28 cellular contexts compared by ENCODE assay signal in the genomic region with DNA sequence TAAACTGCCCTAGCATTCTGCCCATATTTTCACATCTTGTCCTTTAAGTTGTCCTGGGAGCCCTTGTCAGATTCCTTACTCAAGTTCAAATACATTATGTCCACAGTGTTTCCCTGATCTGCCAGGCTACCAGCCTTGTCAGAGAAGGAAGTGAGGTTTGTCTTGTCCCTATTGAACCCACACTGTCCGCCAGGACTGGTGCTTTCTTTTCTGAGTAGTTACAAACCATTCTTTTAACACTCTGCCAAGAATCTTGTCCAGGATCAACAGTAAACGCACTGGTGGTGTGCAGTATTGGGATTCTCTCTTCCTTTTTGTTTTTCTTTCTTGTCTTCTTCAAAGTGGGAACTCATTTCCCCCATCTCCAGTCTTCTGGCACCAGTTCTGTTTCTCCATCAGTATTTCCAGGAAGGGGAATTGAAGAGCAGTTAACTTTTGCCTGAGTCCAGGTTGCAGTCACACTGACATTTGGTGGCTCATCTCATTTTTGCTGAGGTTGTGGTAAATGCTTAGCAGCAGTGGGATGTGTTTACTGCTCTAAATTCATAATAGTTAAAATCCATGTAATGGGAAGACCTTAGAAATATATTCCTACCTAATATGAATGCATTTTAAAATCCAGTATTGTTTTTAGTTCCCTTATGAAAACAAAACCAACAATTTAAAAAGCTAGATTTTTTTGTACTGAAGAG.
DNase-seq lines count a peak whose midpoint lies in the region; ATAC-seq, FAIRE-seq and TF ChIP-seq lines count a peak whose summit lies in the region.
"Had no signal": no experiment of that assay in that cellular context is flagged by ENCODE, and none has a peak within 500 bp of the region (broad histone marks: within the 10 kb centered on the region; RNA-seq: fewer than 3 reads in every experiment).

No MANE protein-coding gene starts in this region.

- H3K79me1 ChIP-seq in trophoblast cell (ENCODE audit: low read length): peaks cover 23% of the 10 kb centered on the region

- no peak overlapping the region for H2AK5ac ChIP-seq in trophoblast cell (ENCODE audit: low read length)

- no peak for TF ChIP-seq POLR2A in H54 (IDR thresholded peaks at IDR 0.05; ENCODE audit: low read depth, low read length)

- no peak overlapping the region for H3K4me3 ChIP-seq in trophoblast cell (ENCODE audit: low read depth, low read length)
- H3K4me3 ChIP-seq: ovary, transverse colon had no signal

- H3K36me3 Mint-ChIP-seq in activated T-cell treated with anti-CD3 and anti-CD28 coated beads, Interleukin-2, amount 50 U/mL, for 4 hours (ENCODE audit: insufficient read depth): no peaks in the 10 kb centered on the region
- H3K36me3 Mint-ChIP-seq: activated naive CD4-positive, alpha-beta T cell treated with anti-CD3 and anti-CD28 coated beads, Interleukin-2, amount 50 U/mL, for 72 hours; naive B cell had no signal

- H3K4ac ChIP-seq in trophoblast cell (ENCODE audit: low read depth, low read length): no peak overlapping the region

- FAIRE-seq in H54 (lab: Jason Lieb, UNC) (peak; percentile 64), endometrium (lab: Jason Lieb, UNC) (peak; percentile 79)
- FAIRE-seq: HTR-8/SVneo had no signal

- no peak overlapping the region for H2BK120ac ChIP-seq in trophoblast cell (ENCODE audit: insufficient read depth, low read length, poor library complexity)

- H3K9ac ChIP-seq in trophoblast cell (ENCODE audit: low read length): no peak overlapping the region

- H3K9me3 Mint-ChIP-seq in activated T-cell treated with anti-CD3 and anti-CD28 coated beads, Interleukin-2, amount 50 U/mL, for 4 hours: no peaks in the 10 kb centered on the region
- H3K9me3 Mint-ChIP-seq: activated naive CD4-positive, alpha-beta T cell treated with anti-CD3 and anti-CD28 coated beads, Interleukin-2, amount 50 U/mL, for 72 hours; CD4-positive, alpha-beta T cell had no signal

- peak overlapping the region; percentile 51 for H3K14ac ChIP-seq in trophoblast cell (ENCODE audit: low read length)

- no peak overlapping the region for H2AFZ ChIP-seq in trophoblast cell (ENCODE audit: insufficient read depth, low read length, poor library complexity)

- peaks cover 4% of the 10 kb centered on the region for H3K79me2 ChIP-seq in trophoblast cell (ENCODE audit: control insufficient read depth, insufficient read depth, low read length, poor library complexity)

- H3K4me3 Mint-ChIP-seq in activated T-cell treated with anti-CD3 and anti-CD28 coated beads, Interleukin-2, amount 50 U/mL, for 4 hours: no peak overlapping the region
- H3K4me3 Mint-ChIP-seq: CD4-positive, alpha-beta T cell; naive B cell had no signal

- no CpG with 5 or more reads among the region's 2 CpGs for WGBS in trophoblast cell (ENCODE audit: extremely low coverage, insufficient coverage, insufficient read length)

- no peak for DNase-seq in H54 (ENCODE audit: insufficient read length, low spot score)
- peak; percentile 29 to 32 for DNase-seq in NCI-H446 (lab: John Stamatoyannopoulos, UW)
- DNase-seq in trophoblast cell: no peak
- DNase-seq in stimulated activated CD4-positive, alpha-beta T cell treated with anti-CD3 and anti-CD28 coated beads, Interleukin-1b, Interleukin-23, amount 100 ng/mL, for 48 hours: no peak
- DNase-seq in activated T-cell treated with anti-CD3 and anti-CD28 coated beads, Interleukin-2, amount 50 U/mL, for 4 hours: no peak
- DNase-seq: activated CD4-positive, alpha-beta T cell treated with anti-CD3 and anti-CD28 coated beads, Interleukin-2, amount 50 U/mL, for 1 hour; aorta; CD4-positive, alpha-beta T cell; cerebellar nuclear complex; DMS153; effector CD4-positive, alpha-beta T cell; foreskin melanocyte; GDM1; Karpas-422; mesendoderm; naive B cell; NCI-H1105 treated with DMSO at 0.1 percent for 48 hours; NCI-H2029 treated with DMSO at 0.1 percent for 48 hours; NCI-H226; NCI-H774; ovary; T-helper 9 cell; transverse colon had no signal

- no peaks in the 10 kb centered on the region for H3K27me3 Mint-ChIP-seq in activated T-cell treated with anti-CD3 and anti-CD28 coated beads, Interleukin-2, amount 50 U/mL, for 4 hours (ENCODE audit: low read depth)
- H3K27me3 Mint-ChIP-seq: CD4-positive, alpha-beta T cell; naive B cell had no signal

- no peaks in the 10 kb centered on the region for H3K27me3 ChIP-seq in trophoblast cell (ENCODE audit: insufficient read depth, low read length)
- H3K27me3 ChIP-seq: ovary, transverse colon had no signal

- no peak overlapping the region for H3K18ac ChIP-seq in trophoblast cell (ENCODE audit: low read length)

- peak overlapping the region; percentile 84 for H4K91ac ChIP-seq in trophoblast cell (ENCODE audit: low read depth, low read length)

- H3K4me1 Mint-ChIP-seq in activated T-cell treated with anti-CD3 and anti-CD28 coated beads, Interleukin-2, amount 50 U/mL, for 4 hours (ENCODE audit: low read depth): no peaks in the 10 kb centered on the region

- H3K36me3 ChIP-seq in trophoblast cell (ENCODE audit: control insufficient read depth in 1 of 2, insufficient read depth in 2 of 2, low read length in 2 of 2): peaks cover 0 to 2% of the 10 kb centered on the region in 2 experiments
- H3K36me3 ChIP-seq: ovary, transverse colon had no signal

- H3K27ac ChIP-seq in trophoblast cell (ENCODE audit: low read depth, low read length): peak overlapping the region; percentile 19
- H3K27ac ChIP-seq: ovary, transverse colon had no signal

- no peak overlapping the region for H4K12ac ChIP-seq in trophoblast cell (ENCODE audit: low read depth, low read length)

- no peak overlapping the region for H3K23ac ChIP-seq in trophoblast cell (ENCODE audit: low read length)

- no peak for ATAC-seq in activated T-cell treated with anti-CD3 and anti-CD28 coated beads, Interleukin-2, amount 50 U/mL, for 4 hours
- no peak for ATAC-seq in GM21825 (IDR thresholded peaks at IDR 0.05; ENCODE audit: unreplicated experiment)
- ATAC-seq: activated naive CD4-positive, alpha-beta T cell treated with anti-CD3 and anti-CD28 coated beads, Interleukin-2, amount 50 U/mL, for 72 hours; left lobe of liver had no signal

- H2BK5ac ChIP-seq in trophoblast cell (ENCODE audit: low read depth, low read length, poor library complexity): peak overlapping the region; percentile 61

- no peak overlapping the region for H3K4me2 ChIP-seq in trophoblast cell (ENCODE audit: low read length)

- peak overlapping the region; percentile 42 for H2BK12ac ChIP-seq in trophoblast cell (ENCODE audit: low read length)

- peaks cover 6 to 7% of the 10 kb centered on the region in 2 experiments for H3K4me1 ChIP-seq in trophoblast cell (ENCODE audit: control insufficient read depth in 1 of 2, insufficient read depth in 2 of 2, low read length in 2 of 2)

- no peak overlapping the region for H4K8ac ChIP-seq in trophoblast cell (ENCODE audit: low read depth, low read length)

- H3K9me3 ChIP-seq in trophoblast cell (ENCODE audit: insufficient read depth, low read depth, low read length): no peaks in the 10 kb centered on the region
- H3K9me3 ChIP-seq: ovary, transverse colon had no signal

Comparison
In these comparisons a context has a peak if more than half of its experiments do, and no peak if none do; other contexts are left out.
1. DNase-seq: peak in NCI-H446 (2 of 2); none in H54 (single experiment), trophoblast cell (0 of 2), stimulated activated CD4-positive, alpha-beta T cell treated with anti-CD3 and anti-CD28 coated beads, Interleukin-1b, Interleukin-23, amount 100 ng/mL, for 48 hours (single experiment) and activated T-cell treated with anti-CD3 and anti-CD28 coated beads, Interleukin-2, amount 50 U/mL, for 4 hours (single experiment).